In genomic region chr1:24656046-24656445, GRCh38 we compare ENCODE assay signal across 18 cellular contexts.
"Had no signal": no experiment of that assay in that cellular context is flagged by ENCODE, and none has a peak within 500 bp of the region (broad histone marks: within the 10 kb centered on the region; RNA-seq: fewer than 3 reads in every experiment).

No MANE protein-coding gene starts in this region.

- ATAC-seq: activated CD4-positive, CD25-positive, alpha-beta regulatory T cell treated with anti-CD3 and anti-CD28 coated beads, Interleukin-2, amount 50 U/mL, for 24 hours; activated T-helper 17 cell treated with anti-CD3 and anti-CD28 coated beads, Interleukin-2, amount 50 U/mL, for 72 hours; gastroesophageal sphincter; heart right ventricle; left lung; psoas muscle; right cardiac atrium had no signal

- DNase-seq: activated CD4-positive, alpha-beta T cell treated with anti-CD3 and anti-CD28 coated beads, Interleukin-2, amount 50 U/mL, for 1 hour; activated naive CD4-positive, alpha-beta T cell treated with Interleukin-2 at 50 U/mL for 16 hours; activated T-cell treated with anti-CD3 and anti-CD28 coated beads for 4 hours; effector CD4-positive, alpha-beta T cell; heart right ventricle; left lung; psoas muscle; right cardiac atrium; stomach; SW 1271; testis had no signal

- H3K27ac ChIP-seq: esophagus muscularis mucosa, gastroesophageal sphincter, heart right ventricle, left lung, psoas muscle, skin epidermis, stomach, testis had no signal

- H3K4me1 ChIP-seq: esophagus muscularis mucosa, left lung, psoas muscle, testis had no signal

- H3K27me3 ChIP-seq: esophagus muscularis mucosa, gastroesophageal sphincter, heart right ventricle, left lung, stomach, testis had no signal

- H3K27ac Mint-ChIP-seq: type B pancreatic cell had no signal

- H3K4me1 Mint-ChIP-seq: neural crest cell had no signal

- H3K4me3 Mint-ChIP-seq: activated T-helper 17 cell treated with anti-CD3 and anti-CD28 coated beads, Interleukin-2, amount 50 U/mL, for 72 hours; neural crest cell; type B pancreatic cell had no signal

- H3K4me3 ChIP-seq: esophagus muscularis mucosa, gastroesophageal sphincter, heart right ventricle, left lung, psoas muscle, skin epidermis, stomach, testis had no signal

- H3K9me3 Mint-ChIP-seq: activated T-helper 17 cell treated with anti-CD3 and anti-CD28 coated beads, Interleukin-2, amount 50 U/mL, for 72 hours; neural crest cell; type B pancreatic cell had no signal

- H3K27me3 Mint-ChIP-seq: activated T-helper 17 cell treated with anti-CD3 and anti-CD28 coated beads, Interleukin-2, amount 50 U/mL, for 72 hours; type B pancreatic cell had no signal

- H3K9me3 ChIP-seq: esophagus muscularis mucosa, gastroesophageal sphincter, heart right ventricle, left lung, psoas muscle, stomach, testis had no signal
